Comparison of ENCODE assay signal across 9 cellular contexts in the genomic region with DNA sequence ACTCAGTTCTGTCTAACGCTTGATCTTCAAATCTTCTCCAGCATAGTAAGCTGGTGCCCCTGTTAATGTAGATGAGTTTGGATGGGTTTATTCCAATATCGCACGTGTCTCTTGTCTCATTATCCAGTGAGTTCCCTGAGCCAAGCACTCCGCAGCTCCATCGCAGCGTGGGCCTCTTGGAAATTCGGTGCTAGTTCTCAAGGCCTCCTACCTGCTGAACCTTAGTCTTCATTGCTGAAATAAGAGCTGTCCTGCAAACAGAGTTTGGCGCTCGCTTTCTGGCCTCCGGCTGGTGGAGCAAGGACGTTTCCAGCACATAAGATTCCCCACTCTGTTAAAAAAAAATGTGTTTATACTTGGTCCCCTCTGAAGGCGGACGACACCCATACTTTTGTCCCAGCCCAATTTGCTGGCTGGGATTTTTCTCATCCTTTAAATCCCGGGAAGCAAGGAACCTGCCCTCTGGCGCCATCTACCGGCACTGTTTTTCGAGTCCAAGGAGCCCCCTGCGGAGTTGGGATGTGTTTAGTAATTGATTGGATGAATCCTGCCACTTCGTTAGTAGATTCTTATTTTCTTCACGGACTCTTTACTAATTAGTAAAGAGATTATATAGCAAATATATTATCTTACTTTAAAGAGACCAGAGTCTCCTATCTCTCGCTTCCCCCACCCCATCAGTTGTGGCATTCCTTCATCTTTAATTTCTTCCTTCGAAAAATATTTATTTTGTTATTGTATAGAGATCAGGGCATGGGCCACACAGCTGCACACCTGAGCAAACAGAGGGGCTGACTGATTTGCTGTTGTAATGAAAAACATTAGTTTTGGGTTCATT. TPM values are rescaled to one million over a fixed set of nuclear protein-coding genes. Genes with fewer than 3 reads are reported as not detected.
DNase-seq lines count a peak whose midpoint lies in the region; ATAC-seq and TF ChIP-seq lines count a peak whose summit lies in the region.
"Had no signal": no experiment of that assay in that cellular context is flagged by ENCODE, and none has a peak within 500 bp of the region (broad histone marks: within the 10 kb centered on the region; RNA-seq: fewer than 3 reads in every experiment).

No MANE protein-coding gene starts in this region.

- H3K4me3 ChIP-seq in SU-DHL-6 (ENCODE audit: insufficient read depth, low read length, poor library complexity, severe bottlenecking) (no peak overlapping the region), kidney epithelial cell (ENCODE audit: low read depth, low read length) (no peak overlapping the region)
- H3K4me3 ChIP-seq: SK-N-MC had no signal

- H3K27ac ChIP-seq in SU-DHL-6 (ENCODE audit: low read depth, low read length) (no peak overlapping the region), caudate nucleus (ENCODE audit: low read depth, low read length) (no peak overlapping the region)
- H3K27ac ChIP-seq: SK-N-MC had no signal

- H4K20me1 ChIP-seq in SU-DHL-6 (ENCODE audit: low read depth, low read length): no peaks in the 10 kb centered on the region

- in situ Hi-C loops in KBM-7 (cut with MboI; ENCODE audit: low pct_unique_long_range_greater_than_20kb, low sequenced_read_pairs): no loop called here

- H3K36me3 ChIP-seq in SU-DHL-6 (ENCODE audit: low read length) (no peaks in the 10 kb centered on the region), kidney epithelial cell (ENCODE audit: control insufficient read depth, insufficient read depth, low read length) (no peaks in the 10 kb centered on the region)

- peak; percentile 60 for TF ChIP-seq CTCF in SU-DHL-6 (IDR thresholded peaks at IDR 0.05; ENCODE audit: insufficient read depth, low read length, poor library complexity, severe bottlenecking)
- peak; percentile 83 for TF ChIP-seq CTCF in kidney epithelial cell (IDR thresholded peaks at IDR 0.05; ENCODE audit: insufficient read depth, low read length, poor library complexity, severe bottlenecking)

- no peaks in the 10 kb centered on the region for H3K27me3 ChIP-seq in SU-DHL-6 (ENCODE audit: low read length)
- H3K27me3 ChIP-seq in kidney epithelial cell (ENCODE audit: control insufficient read depth, insufficient read depth, low read length): no peaks in the 10 kb centered on the region

- no peaks in the 10 kb centered on the region for H3K9me2 ChIP-seq in SU-DHL-6 (replicated peaks; ENCODE audit: insufficient read depth, low read length)

- no peaks in the 10 kb centered on the region for H3K79me2 ChIP-seq in SU-DHL-6 (ENCODE audit: insufficient read depth, low read length)

- no peaks in the 10 kb centered on the region for H3F3A ChIP-seq in SU-DHL-6 (ENCODE audit: insufficient read depth)

- H3K9me3 ChIP-seq in SU-DHL-6 (ENCODE audit: insufficient read depth, low read length): no peaks in the 10 kb centered on the region

- DNase-seq in COR-L47 (lab: John Stamatoyannopoulos, UW) (peak; percentile 60), KBM-7 (peak; percentile 57), caudate nucleus (lab: John Stamatoyannopoulos, UW) (peak in 53 of 61 donors; percentile 4 to 80 (median 43)), kidney epithelial cell (ENCODE audit: low read depth) (no peak), NCI-H187 treated with DMSO at 0.1 percent for 48 hours (lab: John Stamatoyannopoulos, UW) (no peak)
- DNase-seq in stimulated activated CD4-positive, alpha-beta T cell treated with anti-CD3 and anti-CD28 coated beads, Interleukin-4, amount 100 ng/mL, for 48 hours (ENCODE audit: low read depth in 2 of 2): peak; percentile 19 to 29

- H3K4me2 ChIP-seq in SU-DHL-6 (ENCODE audit: low read depth, low read length, poor library complexity, severe bottlenecking): no peak overlapping the region

- H2AFZ ChIP-seq in SU-DHL-6 (ENCODE audit: low read depth, low read length, severe bottlenecking): no peak overlapping the region

- no peak for ATAC-seq in GM18868 (IDR thresholded peaks at IDR 0.05; ENCODE audit: unreplicated experiment)

- no peak overlapping the region for H3K9ac ChIP-seq in SU-DHL-6 (ENCODE audit: low read length)

RNA-seq across cellular contexts. Expression of a gene that starts 14.7 kb away (rescaled TPM):
- total RNA-seq in kidney epithelial cell: 67.8 and 78.5 TPM in 2 replicates

Comparison
In these comparisons a context has a peak if more than half of its experiments do, and no peak if none do; other contexts are left out.
1. DNase-seq: peak in COR-L47 (single experiment), KBM-7 (single experiment), caudate nucleus (53 of 61) and stimulated activated CD4-positive, alpha-beta T cell treated with anti-CD3 and anti-CD28 coated beads, Interleukin-4, amount 100 ng/mL, for 48 hours (2 of 2); none in kidney epithelial cell (single experiment) and NCI-H187 treated with DMSO at 0.1 percent for 48 hours (single experiment).